Comparison of ENCODE assay signal across 1 cellular context in genomic region chr14:26855051-26855753, GRCh38.
TF ChIP-seq lines count a peak whose summit lies in the region.

No MANE protein-coding gene starts in this region.

TF ChIP-seq in GM23338, 12 proteins besides CTCF, POLR2A, EP300 and RAD21 (continued from another document):
- no peak for TF ChIP-seq ZNF462 (CRISPR knock-in tag; IDR thresholded peaks at IDR 0.05)
- TF ChIP-seq STAT1 (IDR thresholded peaks at IDR 0.05; ENCODE audit: unreplicated experiment), result no peak
- no peak for TF ChIP-seq POLR2AphosphoS5 (IDR thresholded peaks at IDR 0.05; ENCODE audit: low read depth)
- TF ChIP-seq ZNF331 (CRISPR knock-in tag; IDR thresholded peaks at IDR 0.05; ENCODE audit: low read depth), result no peak
- no peak for TF ChIP-seq NANOG (IDR thresholded peaks at IDR 0.05; ENCODE audit: borderline replicate concordance)
- no peak for TF ChIP-seq REST (IDR thresholded peaks at IDR 0.05; ENCODE audit: unreplicated experiment)
- no peak for TF ChIP-seq EZH2phosphoT487 (IDR thresholded peaks at IDR 0.05; ENCODE audit: unreplicated experiment)
- TF ChIP-seq JUNB (IDR thresholded peaks at IDR 0.05; ENCODE audit: unreplicated experiment), result no peak
